In the genomic region with DNA sequence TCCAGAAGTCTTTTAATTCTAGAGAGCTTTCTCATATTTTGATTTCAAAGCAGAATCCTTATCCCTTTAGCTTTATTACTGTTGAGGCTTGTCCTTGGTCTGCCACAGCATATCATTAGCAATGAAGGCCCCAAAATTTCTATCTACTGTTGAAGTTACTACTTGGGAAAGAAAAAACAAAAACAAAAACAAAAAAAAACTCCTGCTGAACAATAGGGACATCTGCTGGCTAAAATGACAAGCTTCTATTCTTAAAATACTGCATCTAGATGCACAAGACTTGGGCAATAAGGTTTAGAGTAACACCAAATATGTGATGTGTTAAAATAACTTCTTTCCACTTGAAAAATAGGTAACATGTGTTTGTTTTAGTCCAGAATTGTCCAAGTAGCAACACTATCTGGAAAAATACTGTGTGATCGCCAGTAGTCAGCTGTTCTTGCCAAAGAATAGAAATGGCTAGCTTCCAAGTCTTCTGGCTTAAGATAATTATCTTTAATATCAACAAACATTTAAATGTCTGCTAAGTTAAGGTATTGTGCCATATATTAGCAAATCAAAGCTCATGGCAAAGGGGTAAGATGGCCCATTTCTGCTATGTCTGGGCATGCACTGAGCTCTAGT, we compare ENCODE assay signal across 1 cellular context.
TF ChIP-seq lines count a peak whose summit lies in the region.

No MANE protein-coding gene starts in this region.

TF ChIP-seq in GM23338, 12 proteins besides CTCF, POLR2A, EP300 and RAD21 (continued from another document):
- TF ChIP-seq, protein P1, sequence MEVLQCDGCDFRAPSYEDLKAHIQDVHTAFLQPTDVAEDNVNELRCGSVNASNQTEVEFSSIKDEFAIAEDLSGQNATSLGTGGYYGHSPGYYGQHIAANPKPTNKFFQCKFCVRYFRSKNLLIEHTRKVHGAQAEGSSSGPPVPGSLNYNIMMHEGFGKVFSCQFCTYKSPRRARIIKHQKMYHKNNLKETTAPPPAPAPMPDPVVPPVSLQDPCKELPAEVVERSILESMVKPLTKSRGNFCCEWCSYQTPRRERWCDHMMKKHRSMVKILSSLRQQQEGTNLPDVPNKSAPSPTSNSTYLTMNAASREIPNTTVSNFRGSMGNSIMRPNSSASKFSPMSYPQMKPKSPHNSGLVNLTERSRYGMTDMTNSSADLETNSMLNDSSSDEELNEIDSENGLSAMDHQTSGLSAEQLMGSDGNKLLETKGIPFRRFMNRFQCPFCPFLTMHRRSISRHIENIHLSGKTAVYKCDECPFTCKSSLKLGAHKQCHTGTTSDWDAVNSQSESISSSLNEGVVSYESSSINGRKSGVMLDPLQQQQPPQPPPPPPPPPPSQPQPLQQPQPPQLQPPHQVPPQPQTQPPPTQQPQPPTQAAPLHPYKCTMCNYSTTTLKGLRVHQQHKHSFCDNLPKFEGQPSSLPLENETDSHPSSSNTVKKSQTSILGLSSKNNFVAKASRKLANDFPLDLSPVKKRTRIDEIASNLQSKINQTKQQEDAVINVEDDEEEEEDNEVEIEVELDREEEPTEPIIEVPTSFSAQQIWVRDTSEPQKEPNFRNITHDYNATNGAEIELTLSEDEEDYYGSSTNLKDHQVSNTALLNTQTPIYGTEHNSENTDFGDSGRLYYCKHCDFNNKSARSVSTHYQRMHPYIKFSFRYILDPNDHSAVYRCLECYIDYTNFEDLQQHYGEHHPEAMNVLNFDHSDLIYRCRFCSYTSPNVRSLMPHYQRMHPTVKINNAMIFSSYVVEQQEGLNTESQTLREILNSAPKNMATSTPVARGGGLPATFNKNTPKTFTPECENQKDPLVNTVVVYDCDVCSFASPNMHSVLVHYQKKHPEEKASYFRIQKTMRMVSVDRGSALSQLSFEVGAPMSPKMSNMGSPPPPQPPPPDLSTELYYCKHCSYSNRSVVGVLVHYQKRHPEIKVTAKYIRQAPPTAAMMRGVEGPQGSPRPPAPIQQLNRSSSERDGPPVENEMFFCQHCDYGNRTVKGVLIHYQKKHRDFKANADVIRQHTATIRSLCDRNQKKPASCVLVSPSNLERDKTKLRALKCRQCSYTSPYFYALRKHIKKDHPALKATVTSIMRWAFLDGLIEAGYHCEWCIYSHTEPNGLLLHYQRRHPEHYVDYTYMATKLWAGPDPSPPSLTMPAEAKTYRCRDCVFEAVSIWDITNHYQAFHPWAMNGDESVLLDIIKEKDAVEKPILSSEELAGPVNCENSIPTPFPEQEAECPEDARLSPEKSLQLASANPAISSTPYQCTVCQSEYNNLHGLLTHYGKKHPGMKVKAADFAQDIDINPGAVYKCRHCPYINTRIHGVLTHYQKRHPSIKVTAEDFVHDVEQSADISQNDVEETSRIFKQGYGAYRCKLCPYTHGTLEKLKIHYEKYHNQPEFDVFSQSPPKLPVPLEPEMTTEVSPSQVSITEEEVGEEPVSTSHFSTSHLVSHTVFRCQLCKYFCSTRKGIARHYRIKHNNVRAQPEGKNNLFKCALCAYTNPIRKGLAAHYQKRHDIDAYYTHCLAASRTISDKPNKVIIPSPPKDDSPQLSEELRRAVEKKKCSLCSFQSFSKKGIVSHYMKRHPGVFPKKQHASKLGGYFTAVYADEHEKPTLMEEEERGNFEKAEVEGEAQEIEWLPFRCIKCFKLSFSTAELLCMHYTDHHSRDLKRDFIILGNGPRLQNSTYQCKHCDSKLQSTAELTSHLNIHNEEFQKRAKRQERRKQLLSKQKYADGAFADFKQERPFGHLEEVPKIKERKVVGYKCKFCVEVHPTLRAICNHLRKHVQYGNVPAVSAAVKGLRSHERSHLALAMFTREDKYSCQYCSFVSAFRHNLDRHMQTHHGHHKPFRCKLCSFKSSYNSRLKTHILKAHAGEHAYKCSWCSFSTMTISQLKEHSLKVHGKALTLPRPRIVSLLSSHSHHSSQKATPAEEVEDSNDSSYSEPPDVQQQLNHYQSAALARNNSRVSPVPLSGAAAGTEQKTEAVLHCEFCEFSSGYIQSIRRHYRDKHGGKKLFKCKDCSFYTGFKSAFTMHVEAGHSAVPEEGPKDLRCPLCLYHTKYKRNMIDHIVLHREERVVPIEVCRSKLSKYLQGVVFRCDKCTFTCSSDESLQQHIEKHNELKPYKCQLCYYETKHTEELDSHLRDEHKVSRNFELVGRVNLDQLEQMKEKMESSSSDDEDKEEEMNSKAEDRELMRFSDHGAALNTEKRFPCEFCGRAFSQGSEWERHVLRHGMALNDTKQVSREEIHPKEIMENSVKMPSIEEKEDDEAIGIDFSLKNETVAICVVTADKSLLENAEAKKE (CRISPR knock-in tag; IDR thresholded peaks at IDR 0.05) = no peak
- TF ChIP-seq POLR2AphosphoS5 (IDR thresholded peaks at IDR 0.05; ENCODE audit: low read depth) (no peak), STAT1 (IDR thresholded peaks at IDR 0.05; ENCODE audit: unreplicated experiment) (no peak), EZH2 (IDR thresholded peaks at IDR 0.05; ENCODE audit: low read depth, unreplicated experiment) (no peak)
- TF ChIP-seq, protein P2, sequence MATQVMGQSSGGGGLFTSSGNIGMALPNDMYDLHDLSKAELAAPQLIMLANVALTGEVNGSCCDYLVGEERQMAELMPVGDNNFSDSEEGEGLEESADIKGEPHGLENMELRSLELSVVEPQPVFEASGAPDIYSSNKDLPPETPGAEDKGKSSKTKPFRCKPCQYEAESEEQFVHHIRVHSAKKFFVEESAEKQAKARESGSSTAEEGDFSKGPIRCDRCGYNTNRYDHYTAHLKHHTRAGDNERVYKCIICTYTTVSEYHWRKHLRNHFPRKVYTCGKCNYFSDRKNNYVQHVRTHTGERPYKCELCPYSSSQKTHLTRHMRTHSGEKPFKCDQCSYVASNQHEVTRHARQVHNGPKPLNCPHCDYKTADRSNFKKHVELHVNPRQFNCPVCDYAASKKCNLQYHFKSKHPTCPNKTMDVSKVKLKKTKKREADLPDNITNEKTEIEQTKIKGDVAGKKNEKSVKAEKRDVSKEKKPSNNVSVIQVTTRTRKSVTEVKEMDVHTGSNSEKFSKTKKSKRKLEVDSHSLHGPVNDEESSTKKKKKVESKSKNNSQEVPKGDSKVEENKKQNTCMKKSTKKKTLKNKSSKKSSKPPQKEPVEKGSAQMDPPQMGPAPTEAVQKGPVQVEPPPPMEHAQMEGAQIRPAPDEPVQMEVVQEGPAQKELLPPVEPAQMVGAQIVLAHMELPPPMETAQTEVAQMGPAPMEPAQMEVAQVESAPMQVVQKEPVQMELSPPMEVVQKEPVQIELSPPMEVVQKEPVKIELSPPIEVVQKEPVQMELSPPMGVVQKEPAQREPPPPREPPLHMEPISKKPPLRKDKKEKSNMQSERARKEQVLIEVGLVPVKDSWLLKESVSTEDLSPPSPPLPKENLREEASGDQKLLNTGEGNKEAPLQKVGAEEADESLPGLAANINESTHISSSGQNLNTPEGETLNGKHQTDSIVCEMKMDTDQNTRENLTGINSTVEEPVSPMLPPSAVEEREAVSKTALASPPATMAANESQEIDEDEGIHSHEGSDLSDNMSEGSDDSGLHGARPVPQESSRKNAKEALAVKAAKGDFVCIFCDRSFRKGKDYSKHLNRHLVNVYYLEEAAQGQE (IDR thresholded peaks at IDR 0.05; ENCODE audit: unreplicated experiment) = no peak
